Comparison of ENCODE assay signal across 1 cellular context in the genomic region with DNA sequence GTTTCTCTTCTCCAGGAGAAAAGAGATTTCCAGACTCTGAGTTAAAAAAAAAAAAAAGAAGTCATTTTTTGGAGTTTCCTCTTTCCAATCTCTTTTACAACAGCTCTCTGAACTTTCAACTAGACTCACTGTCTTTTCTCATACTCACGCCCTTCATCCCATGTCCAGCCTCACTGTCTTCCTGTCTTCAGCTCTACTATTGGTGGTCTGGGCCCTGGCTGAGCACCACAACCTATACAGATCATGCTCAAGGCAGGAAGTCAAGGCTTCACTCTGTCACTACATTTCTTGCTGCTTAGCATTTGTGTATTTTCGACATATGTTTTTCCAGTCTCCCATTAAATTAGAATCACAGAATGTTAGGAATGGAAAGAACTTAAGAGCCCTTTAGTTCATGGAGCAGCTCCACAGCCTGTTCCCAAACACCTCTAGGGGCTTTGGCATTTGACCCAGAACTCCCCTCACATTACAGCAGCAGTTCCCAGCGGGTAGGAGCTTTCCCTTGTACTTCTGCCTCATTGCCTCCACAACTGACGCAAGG.
TF ChIP-seq lines count a peak whose summit lies in the region.

No MANE protein-coding gene starts in this region.

TF ChIP-seq in HEK293T, 16 proteins besides CTCF, POLR2A, EP300 and RAD21:
- no peak for TF ChIP-seq TARDBP (IDR thresholded peaks at IDR 0.05)
- TF ChIP-seq ELF4 (IDR thresholded peaks at IDR 0.05): no peak
- no peak for TF ChIP-seq SUZ12 (IDR thresholded peaks at IDR 0.05)
- TF ChIP-seq PKNOX1 (IDR thresholded peaks at IDR 0.05): no peak
TF ChIP-seq in HEK293T: peak in this region for 0.
